1 cellular context compared by ENCODE assay signal in genomic region chr18:79962835-79963657, GRCh38.
TF ChIP-seq lines count a peak whose summit lies in the region.

No MANE protein-coding gene starts in this region.

TF ChIP-seq in SK-N-SH, 30 proteins besides CTCF, POLR2A, EP300 and RAD21 (continued from another document):
- TF ChIP-seq, protein P1, sequence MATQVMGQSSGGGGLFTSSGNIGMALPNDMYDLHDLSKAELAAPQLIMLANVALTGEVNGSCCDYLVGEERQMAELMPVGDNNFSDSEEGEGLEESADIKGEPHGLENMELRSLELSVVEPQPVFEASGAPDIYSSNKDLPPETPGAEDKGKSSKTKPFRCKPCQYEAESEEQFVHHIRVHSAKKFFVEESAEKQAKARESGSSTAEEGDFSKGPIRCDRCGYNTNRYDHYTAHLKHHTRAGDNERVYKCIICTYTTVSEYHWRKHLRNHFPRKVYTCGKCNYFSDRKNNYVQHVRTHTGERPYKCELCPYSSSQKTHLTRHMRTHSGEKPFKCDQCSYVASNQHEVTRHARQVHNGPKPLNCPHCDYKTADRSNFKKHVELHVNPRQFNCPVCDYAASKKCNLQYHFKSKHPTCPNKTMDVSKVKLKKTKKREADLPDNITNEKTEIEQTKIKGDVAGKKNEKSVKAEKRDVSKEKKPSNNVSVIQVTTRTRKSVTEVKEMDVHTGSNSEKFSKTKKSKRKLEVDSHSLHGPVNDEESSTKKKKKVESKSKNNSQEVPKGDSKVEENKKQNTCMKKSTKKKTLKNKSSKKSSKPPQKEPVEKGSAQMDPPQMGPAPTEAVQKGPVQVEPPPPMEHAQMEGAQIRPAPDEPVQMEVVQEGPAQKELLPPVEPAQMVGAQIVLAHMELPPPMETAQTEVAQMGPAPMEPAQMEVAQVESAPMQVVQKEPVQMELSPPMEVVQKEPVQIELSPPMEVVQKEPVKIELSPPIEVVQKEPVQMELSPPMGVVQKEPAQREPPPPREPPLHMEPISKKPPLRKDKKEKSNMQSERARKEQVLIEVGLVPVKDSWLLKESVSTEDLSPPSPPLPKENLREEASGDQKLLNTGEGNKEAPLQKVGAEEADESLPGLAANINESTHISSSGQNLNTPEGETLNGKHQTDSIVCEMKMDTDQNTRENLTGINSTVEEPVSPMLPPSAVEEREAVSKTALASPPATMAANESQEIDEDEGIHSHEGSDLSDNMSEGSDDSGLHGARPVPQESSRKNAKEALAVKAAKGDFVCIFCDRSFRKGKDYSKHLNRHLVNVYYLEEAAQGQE (IDR thresholded peaks at IDR 0.05; ENCODE audit: low read depth, low read length): no peak
- no peak for TF ChIP-seq NFIC (IDR thresholded peaks at IDR 0.05; ENCODE audit: borderline replicate concordance)
- no peak for TF ChIP-seq YY1 (IDR thresholded peaks at IDR 0.05; ENCODE audit: low read depth)
- no peak for TF ChIP-seq RFX5 (IDR thresholded peaks at IDR 0.05; ENCODE audit: low read length)
- TF ChIP-seq USF2 (IDR thresholded peaks at IDR 0.05; ENCODE audit: borderline replicate concordance, low read depth, low read length): no peak
- no peak for TF ChIP-seq POLR2AphosphoS5 (IDR thresholded peaks at IDR 0.05; ENCODE audit: low read depth, low read length)
- TF ChIP-seq USF1 (IDR thresholded peaks at IDR 0.05; ENCODE audit: borderline replicate concordance, low read depth): no peak
